13 cellular contexts compared by ENCODE assay signal in genomic region chr3:168659015-168659414, GRCh38.
DNase-seq lines count a peak whose midpoint lies in the region; TF ChIP-seq lines count a peak whose summit lies in the region.
"Had no signal": no experiment of that assay in that cellular context is flagged by ENCODE, and none has a peak within 500 bp of the region (broad histone marks: within the 10 kb centered on the region; RNA-seq: fewer than 3 reads in every experiment).

No MANE protein-coding gene starts in this region.

- peaks cover 4% of the 10 kb centered on the region for H3K36me3 Mint-ChIP-seq in glutamatergic neuron (ENCODE audit: unreplicated experiment)
- H3K36me3 Mint-ChIP-seq: CD8-positive, alpha-beta memory T cell had no signal

- peaks cover 2% of the 10 kb centered on the region for H3K27me3 Mint-ChIP-seq in glutamatergic neuron (ENCODE audit: unreplicated experiment)
- H3K27me3 Mint-ChIP-seq: CD8-positive, alpha-beta memory T cell had no signal

- DNase-seq in A172 (ENCODE audit: low spot score), result peak; percentile 21
- peak; percentile 6 for DNase-seq in COLO829 (ENCODE audit: low spot score)
- DNase-seq in RWPE1 (ENCODE audit: low spot score), result peak; percentile 5
- DNase-seq in glutamatergic neuron, result no peak
- DNase-seq in NCI-H2081 treated with DMSO at 0.1 percent for 48 hours (lab: John Stamatoyannopoulos, UW), result no peak
- DNase-seq in activated naive CD4-positive, alpha-beta T cell (lab: John Stamatoyannopoulos, UW), result no peak
- no peak for DNase-seq in GM13976 (ENCODE audit: low spot score)
- DNase-seq: CD8-positive, alpha-beta memory T cell; DMS 273 treated with DMSO at 0.1 percent for 48 hours; DMS79 treated with DMSO at 0.1 percent for 48 hours; EL; GOT3 had no signal

- peaks cover 6% of the 10 kb centered on the region for H3K9me3 Mint-ChIP-seq in glutamatergic neuron (ENCODE audit: unreplicated experiment)

- H3K27ac Mint-ChIP-seq in glutamatergic neuron (ENCODE audit: unreplicated experiment), result peak overlapping the region; percentile 6
- H3K27ac Mint-ChIP-seq: CD8-positive, alpha-beta memory T cell had no signal

- POLR2A ChIA-PET in RWPE1 (lab: Yijun Ruan, JAX; ENCODE audit: low non-redundant PET), result no interaction called here

- H3K4me1 Mint-ChIP-seq in glutamatergic neuron (ENCODE audit: low read depth, unreplicated experiment), result no peaks in the 10 kb centered on the region
- H3K4me1 Mint-ChIP-seq: CD8-positive, alpha-beta memory T cell had no signal

- in situ Hi-C loops in GM13976 (cut with MboI; ENCODE audit: low sequenced_read_pairs, unreplicated experiment), result no loop called here

- H3K27ac ChIP-seq in RWPE1, result no peak overlapping the region
- H3K27ac ChIP-seq: A549 had no signal

- no peak overlapping the region for H3K4me3 Mint-ChIP-seq in glutamatergic neuron (ENCODE audit: unreplicated experiment)
- H3K4me3 Mint-ChIP-seq: CD8-positive, alpha-beta memory T cell had no signal

- TF ChIP-seq CTCF in RWPE1 (conservative IDR thresholded peaks at IDR 0.05; ENCODE audit: low read depth) (no peak), glutamatergic neuron (IDR thresholded peaks at IDR 0.05; ENCODE audit: partially characterized antibody, unreplicated experiment) (no peak), GM13976 (IDR thresholded peaks at IDR 0.05; ENCODE audit: borderline replicate concordance, control extremely low read depth, extremely low read depth, insufficient read depth, missing control alignments) (no peak)

- CTCF ChIA-PET in RWPE1 (lab: Yijun Ruan, JAX), result no interaction called here

Comparison
In these comparisons a context has a peak if more than half of its experiments do, and no peak if none do; other contexts are left out.
1. DNase-seq: peak in A172 (single experiment), COLO829 (single experiment) and RWPE1 (single experiment); none in glutamatergic neuron (single experiment), NCI-H2081 treated with DMSO at 0.1 percent for 48 hours (single experiment), activated naive CD4-positive, alpha-beta T cell (0 of 4) and GM13976 (single experiment).